In genomic region chr19:6092329-6093286, GRCh38 we compare ENCODE assay signal across 1 cellular context.
TF ChIP-seq lines count a peak whose summit lies in the region.

No MANE protein-coding gene starts in this region.

TF ChIP-seq in HEK293, 187 proteins besides CTCF, POLR2A, EP300 and RAD21 (continued from another document and continues in another):
- TF ChIP-seq ZBTB10 (tag by site-specific recombination; IDR thresholded peaks at IDR 0.05) (no peak), ZEB2 (tag by site-specific recombination; IDR thresholded peaks at IDR 0.05) (no peak), ZFHX2 (tag by site-specific recombination; conservative IDR thresholded peaks at IDR 0.05) (peak; percentile 74), PRDM2 (tag by site-specific recombination; IDR thresholded peaks at IDR 0.05; ENCODE audit: borderline replicate concordance) (no peak), ZBTB26 (tag by site-specific recombination; optimal IDR thresholded peaks at IDR 0.05) (peak; percentile 68), ZBTB48 (tag by site-specific recombination; IDR thresholded peaks at IDR 0.05) (no peak; the same call in 1 of the 2 replicates), ZNF549 (tag by site-specific recombination; IDR thresholded peaks at IDR 0.05) (no peak), GLIS1 (tag by site-specific recombination; IDR thresholded peaks at IDR 0.05) (peak; percentile 83), ZNF664 (tag by site-specific recombination; IDR thresholded peaks at IDR 0.05) (no peak), ZNF776 (tag by site-specific recombination; IDR thresholded peaks at IDR 0.05; ENCODE audit: borderline replicate concordance) (no peak), ZBTB7A (tag by site-specific recombination; IDR thresholded peaks at IDR 0.05; ENCODE audit: low read depth) (no peak), ZFP37 (tag by site-specific recombination; IDR thresholded peaks at IDR 0.05) (no peak), ZFP3 (tag by site-specific recombination; IDR thresholded peaks at IDR 0.05; ENCODE audit: low read depth) (no peak), GFI1B (tag by site-specific recombination; IDR thresholded peaks at IDR 0.05) (no peak), KLF9 (tag by site-specific recombination; IDR thresholded peaks at IDR 0.05; ENCODE audit: low read depth) (peak; percentile 74), HOXA7 (CRISPR knock-in tag; IDR thresholded peaks at IDR 0.05; ENCODE audit: borderline replicate concordance) (no peak), ZSCAN5A (tag by site-specific recombination; IDR thresholded peaks at IDR 0.05) (no peak), SP7 (tag by site-specific recombination; IDR thresholded peaks at IDR 0.05) (peak; percentile 71; the same call in 1 of the 2 replicates), ZNF133 (tag by site-specific recombination; IDR thresholded peaks at IDR 0.05) (no peak), BCL11A (tag by site-specific recombination; IDR thresholded peaks at IDR 0.05; ENCODE audit: low read depth) (no peak), PATZ1 (tag by site-specific recombination; IDR thresholded peaks at IDR 0.05) (no peak; the same call in 1 of the 2 replicates), KLF17 (tag by site-specific recombination; IDR thresholded peaks at IDR 0.05) (peak; percentile 96), ZNF19 (tag by site-specific recombination; IDR thresholded peaks at IDR 0.05; ENCODE audit: low read depth) (no peak), KLF7 (tag by site-specific recombination; IDR thresholded peaks at IDR 0.05; ENCODE audit: borderline replicate concordance) (no peak), ZNF366 (tag by site-specific recombination; conservative IDR thresholded peaks at IDR 0.05) (peak; percentile 58; the same call in 1 of the 2 replicates), PRDM1 (tag by site-specific recombination; IDR thresholded peaks at IDR 0.05) (no peak), ZNF146 (tag by site-specific recombination; IDR thresholded peaks at IDR 0.05) (no peak), SCRT1 (tag by site-specific recombination; IDR thresholded peaks at IDR 0.05; ENCODE audit: borderline replicate concordance) (no peak), ZNF623 (tag by site-specific recombination; IDR thresholded peaks at IDR 0.05) (no peak), ZNF140 (tag by site-specific recombination; IDR thresholded peaks at IDR 0.05) (no peak), FEZF1 (tag by site-specific recombination; IDR thresholded peaks at IDR 0.05) (no peak), ZSCAN16 (tag by site-specific recombination; IDR thresholded peaks at IDR 0.05) (no peak), ZIC2 (tag by site-specific recombination; IDR thresholded peaks at IDR 0.05) (peak; percentile 93), ZNF629 (tag by site-specific recombination; IDR thresholded peaks at IDR 0.05) (no peak), ZNF548 (tag by site-specific recombination; IDR thresholded peaks at IDR 0.05) (no peak), ZNF423 (tag by site-specific recombination; IDR thresholded peaks at IDR 0.05) (0 out of 2 replicates have a peak, but pooled peaks have one; percentile 14), ZNF660 (tag by site-specific recombination; IDR thresholded peaks at IDR 0.05) (peak; percentile 59; the same call in 1 of the 2 replicates), SALL2 (tag by site-specific recombination; IDR thresholded peaks at IDR 0.05; ENCODE audit: borderline replicate concordance) (no peak), ZNF513 (tag by site-specific recombination; IDR thresholded peaks at IDR 0.05) (no peak), SP2 (tag by site-specific recombination; IDR thresholded peaks at IDR 0.05) (peak; percentile 55), ZSCAN4 (tag by site-specific recombination; IDR thresholded peaks at IDR 0.05) (no peak), ZNF488 (tag by site-specific recombination; IDR thresholded peaks at IDR 0.05) (no peak), TRIM28 (IDR thresholded peaks at IDR 0.05; ENCODE audit: borderline replicate concordance, low read length) (peak; percentile 78), MEIS1 (CRISPR knock-in tag; IDR thresholded peaks at IDR 0.05; ENCODE audit: borderline replicate concordance) (no peak), ZNF670 (tag by site-specific recombination; IDR thresholded peaks at IDR 0.05; ENCODE audit: low read depth) (no peak), ZNF157 (tag by site-specific recombination; IDR thresholded peaks at IDR 0.05) (no peak), ZNF292 (tag by site-specific recombination; IDR thresholded peaks at IDR 0.05; ENCODE audit: borderline replicate concordance, low read depth) (no peak), ZNF580 (tag by site-specific recombination; IDR thresholded peaks at IDR 0.05) (no peak), ZNF2 (tag by site-specific recombination; IDR thresholded peaks at IDR 0.05) (no peak), ZNF138 (tag by site-specific recombination; IDR thresholded peaks at IDR 0.05; ENCODE audit: borderline replicate concordance) (no peak)
